Comparison of ENCODE assay signal across 12 cellular contexts in genomic region chr17:62720126-62720850, GRCh38.
DNase-seq lines count a peak whose midpoint lies in the region; ATAC-seq and TF ChIP-seq lines count a peak whose summit lies in the region.
"Had no signal": no experiment of that assay in that cellular context is flagged by ENCODE, and none has a peak within 500 bp of the region (broad histone marks: within the 10 kb centered on the region; RNA-seq: fewer than 3 reads in every experiment).

No MANE protein-coding gene starts in this region.

- no peaks in the 10 kb centered on the region for H3K36me3 ChIP-seq in body of pancreas (replicated peaks in 1 of 2; ENCODE audit: insufficient read depth in 1 of 2, low read depth in 2 of 2)
- no peaks in the 10 kb centered on the region for H3K36me3 ChIP-seq in suprapubic skin

- H3K27me3 ChIP-seq in body of pancreas (no peaks in the 10 kb centered on the region), suprapubic skin (no peaks in the 10 kb centered on the region)
- H3K27me3 ChIP-seq: testis had no signal

- no peak overlapping the region for H3K4me3 ChIP-seq in fibroblast of the aortic adventitia (ENCODE audit: low read depth, low read length)
- H3K4me3 ChIP-seq in body of pancreas: no peak overlapping the region
- H3K4me3 ChIP-seq in suprapubic skin: no peak overlapping the region
- H3K4me3 ChIP-seq: testis had no signal

- ATAC-seq in natural killer cell (peak in 1 of 3 donors; percentile 21), body of pancreas (no peak)
- ATAC-seq in natural killer cell treated with Interleukin-12 subunit alpha and Interleukin-12 subunit beta and Interleukin-15 and Interleukin-18, amount 100 ng/mL, for 72 hours: no peak

- no peak for DNase-seq in natural killer cell
- no peak for DNase-seq in natural killer cell treated with Interleukin-12 subunit alpha and Interleukin-12 subunit beta and Interleukin-15 and Interleukin-18, amount 100 ng/mL, for 72 hours (ENCODE audit: low spot score)
- DNase-seq in NOMO-1 treated with DMSO at 0.1 percent for 48 hours (lab: John Stamatoyannopoulos, UW; ENCODE audit: unreplicated experiment): peak; percentile 33
- DNase-seq in fibroblast of the aortic adventitia (ENCODE audit: low read depth): no peak
- DNase-seq in putamen (ENCODE audit: low spot score): no peak
- no peak for DNase-seq in central memory CD4-positive, alpha-beta T cell
- DNase-seq in body of pancreas: no peak
- no peak for DNase-seq in suprapubic skin (ENCODE audit: low spot score in 2 of 2)
- DNase-seq: small intestine, T-helper 1 cell, testis had no signal

- WGBS in body of pancreas, 2 donors: 76 to 89% methylated on average over 3 of the region's 3 CpGs
- 89% methylated on average over 3 of the region's 3 CpGs for WGBS in suprapubic skin

- H3K4me1 ChIP-seq in body of pancreas (peaks cover 5% of the 10 kb centered on the region), suprapubic skin (peaks cover 8% of the 10 kb centered on the region)

- intact Hi-C loops in natural killer cell (cut with micrococcal nuclease): no loop called here
- intact Hi-C loops in body of pancreas (cut with DNase I): no loop called here

- no peaks in the 10 kb centered on the region for H3K27me3 Mint-ChIP-seq in natural killer cell (ENCODE audit: low read depth in 2 of 2)
- H3K27me3 Mint-ChIP-seq in natural killer cell treated with Interleukin-12 subunit alpha and Interleukin-12 subunit beta and Interleukin-15 and Interleukin-18, amount 100 ng/mL, for 72 hours: peaks cover 12 to 18% of the 10 kb centered on the region in 2 donors

- no peaks in the 10 kb centered on the region for H3K9me3 Mint-ChIP-seq in natural killer cell
- H3K9me3 Mint-ChIP-seq in natural killer cell treated with Interleukin-12 subunit alpha and Interleukin-12 subunit beta and Interleukin-15 and Interleukin-18, amount 100 ng/mL, for 72 hours: no peaks in the 10 kb centered on the region
- H3K9me3 Mint-ChIP-seq: activated naive CD4-positive, alpha-beta T cell treated with anti-CD3 and anti-CD28 coated beads, Interleukin-2, amount 50 U/mL, for 24 hours had no signal

- no peak for TF ChIP-seq CTCF in natural killer cell (IDR thresholded peaks at IDR 0.05)
- peak; percentile 38 for TF ChIP-seq CTCF in fibroblast of the aortic adventitia (IDR thresholded peaks at IDR 0.05; ENCODE audit: insufficient read depth, low read length)
- TF ChIP-seq CTCF in body of pancreas (IDR thresholded peaks at IDR 0.05): peak in 1 of 7 experiments; percentile 14
- TF ChIP-seq CTCF in suprapubic skin (IDR thresholded peaks at IDR 0.05): peak in 1 of 2 donors; percentile 16

- no peaks in the 10 kb centered on the region for H3K36me3 Mint-ChIP-seq in natural killer cell
- H3K36me3 Mint-ChIP-seq in natural killer cell treated with Interleukin-12 subunit alpha and Interleukin-12 subunit beta and Interleukin-15 and Interleukin-18, amount 100 ng/mL, for 72 hours: peaks cover 4% of the 10 kb centered on the region

- peak overlapping the region; percentile 7 to 61 for H3K27ac Mint-ChIP-seq in natural killer cell
- H3K27ac Mint-ChIP-seq in natural killer cell treated with Interleukin-12 subunit alpha and Interleukin-12 subunit beta and Interleukin-15 and Interleukin-18, amount 100 ng/mL, for 72 hours: no peak overlapping the region
- H3K27ac Mint-ChIP-seq: activated naive CD4-positive, alpha-beta T cell treated with anti-CD3 and anti-CD28 coated beads, Interleukin-2, amount 50 U/mL, for 24 hours had no signal

- no peak overlapping the region for H3K4me3 Mint-ChIP-seq in natural killer cell
- no peak overlapping the region for H3K4me3 Mint-ChIP-seq in natural killer cell treated with Interleukin-12 subunit alpha and Interleukin-12 subunit beta and Interleukin-15 and Interleukin-18, amount 100 ng/mL, for 72 hours
- H3K4me3 Mint-ChIP-seq: activated naive CD4-positive, alpha-beta T cell treated with anti-CD3 and anti-CD28 coated beads, Interleukin-2, amount 50 U/mL, for 24 hours had no signal

- no peaks in the 10 kb centered on the region for H3K9me3 ChIP-seq in body of pancreas
- no peaks in the 10 kb centered on the region for H3K9me3 ChIP-seq in suprapubic skin
- H3K9me3 ChIP-seq: testis had no signal

- no peak for TF ChIP-seq POLR2A in body of pancreas (IDR thresholded peaks at IDR 0.05)
- TF ChIP-seq POLR2A in suprapubic skin (IDR thresholded peaks at IDR 0.05): no peak

- H3K4me1 Mint-ChIP-seq in natural killer cell: peaks cover 50 to 54% of the 10 kb centered on the region in 2 donors
- peaks cover 27 to 42% of the 10 kb centered on the region in 2 donors for H3K4me1 Mint-ChIP-seq in natural killer cell treated with Interleukin-12 subunit alpha and Interleukin-12 subunit beta and Interleukin-15 and Interleukin-18, amount 100 ng/mL, for 72 hours (ENCODE audit: low read depth in 2 of 2)

- TF ChIP-seq EP300 in suprapubic skin (IDR thresholded peaks at IDR 0.05): no peak

- H3K27ac ChIP-seq in body of pancreas: no peak overlapping the region
- no peak overlapping the region for H3K27ac ChIP-seq in suprapubic skin
- H3K27ac ChIP-seq: testis had no signal

Comparison
In these comparisons a context has a peak if more than half of its experiments do, and no peak if none do; other contexts are left out.
1. H3K27ac Mint-ChIP-seq: peak in natural killer cell (2 of 2); none in natural killer cell treated with Interleukin-12 subunit alpha and Interleukin-12 subunit beta and Interleukin-15 and Interleukin-18, amount 100 ng/mL, for 72 hours (0 of 2).